ENCODE assay signal across 18 cellular contexts in the genomic region with DNA sequence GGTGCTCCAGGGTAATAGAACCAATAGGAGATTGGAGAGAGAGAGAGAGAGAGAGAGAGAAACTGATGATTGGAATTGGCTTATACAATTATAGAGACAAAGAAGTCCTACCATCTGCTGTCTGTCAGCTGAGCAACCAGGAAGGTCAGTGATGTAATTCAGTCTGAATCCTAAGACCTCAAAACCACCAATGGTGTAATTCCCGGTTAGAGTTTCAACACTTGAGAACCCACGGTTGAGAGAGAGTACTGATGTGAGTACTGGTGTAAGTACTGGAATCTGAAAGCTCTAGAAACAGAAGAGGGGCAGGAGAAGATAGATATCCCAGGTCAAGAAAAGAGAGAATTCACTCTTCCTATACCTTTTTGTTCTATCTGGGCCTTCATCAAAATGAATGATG.
A peak's percentile ranks its signal among the peaks of the same experiment; 100 is the strongest.
DNase-seq lines count a peak whose midpoint lies in the region; ATAC-seq and TF ChIP-seq lines count a peak whose summit lies in the region.
"Had no signal": no experiment of that assay in that cellular context is flagged by ENCODE, and none has a peak within 500 bp of the region (broad histone marks: within the 10 kb centered on the region; RNA-seq: fewer than 3 reads in every experiment).

No MANE protein-coding gene starts in this region.

- no peaks in the 10 kb centered on the region for H3K36me3 ChIP-seq in left lung
- H3K36me3 ChIP-seq: heart left ventricle, prostate gland had no signal

- CTCF ChIA-PET in RWPE1 (lab: Yijun Ruan, JAX): no interaction called here
- CTCF ChIA-PET in activated naive CD4-positive, alpha-beta T cell treated with anti-CD3 and anti-CD28 coated beads, Interleukin-2, amount 10 ng/mL, durations not matched to agents 7 days and 5 days (lab: Charles Lee): no interaction called here

- peak; percentile 28 for DNase-seq in ELR (ENCODE audit: low read depth)
- peak; percentile 1 for DNase-seq in NCI-H2107 (lab: John Stamatoyannopoulos, UW)
- peak; percentile 97 for DNase-seq in amniotic epithelial cell (ENCODE audit: low read depth)
- no peak for DNase-seq in left lung
- no peak for DNase-seq in RWPE1 (ENCODE audit: low spot score)
- no peak for DNase-seq in activated naive CD4-positive, alpha-beta T cell treated with anti-CD3 and anti-CD28 coated beads, Interleukin-2, amount 10 ng/mL, durations not matched to agents 7 days and 5 days
- no peak for DNase-seq in GDM1 (lab: John Stamatoyannopoulos, UW)
- DNase-seq: activated B cell treated with CpG ODN at 0.5 μM for 24 hours; activated naive CD4-positive, alpha-beta T cell; central memory CD4-positive, alpha-beta T cell; GM23248; heart left ventricle; kidney glomerular epithelial cell; NCI-H1930; testis had no signal

- H3K27ac Mint-ChIP-seq in activated naive CD4-positive, alpha-beta T cell treated with anti-CD3 and anti-CD28 coated beads, Interleukin-2, amount 10 ng/mL, durations not matched to agents 7 days and 5 days: no peak overlapping the region
- H3K27ac Mint-ChIP-seq: activated B cell treated with CpG ODN at 0.5 μM for 24 hours had no signal

- no peaks in the 10 kb centered on the region for H3K9me3 Mint-ChIP-seq in activated naive CD4-positive, alpha-beta T cell treated with anti-CD3 and anti-CD28 coated beads, Interleukin-2, amount 10 ng/mL, durations not matched to agents 7 days and 5 days

- no peak overlapping the region for H3K4me3 Mint-ChIP-seq in activated naive CD4-positive, alpha-beta T cell treated with anti-CD3 and anti-CD28 coated beads, Interleukin-2, amount 10 ng/mL, durations not matched to agents 7 days and 5 days
- H3K4me3 Mint-ChIP-seq: activated B cell treated with CpG ODN at 0.5 μM for 24 hours had no signal

- H3K4me1 ChIP-seq in left lung: no peaks in the 10 kb centered on the region
- H3K4me1 ChIP-seq: prostate gland, testis had no signal

- no peak overlapping the region for H3K4me3 ChIP-seq in left lung
- H3K4me3 ChIP-seq: GM23248, heart left ventricle, prostate gland, testis had no signal

- H3K27me3 ChIP-seq in left lung: no peaks in the 10 kb centered on the region
- H3K27me3 ChIP-seq: heart left ventricle, testis had no signal

- POLR2A ChIA-PET in RWPE1 (lab: Yijun Ruan, JAX; ENCODE audit: low non-redundant PET): no interaction called here

- intact Hi-C loops in left lung (cut with DNase I): no loop called here

- H3K9me3 ChIP-seq in left lung: no peaks in the 10 kb centered on the region
- H3K9me3 ChIP-seq: heart left ventricle, prostate gland, testis had no signal

- ATAC-seq in left lung (peak; percentile 22), HG02884 (IDR thresholded peaks at IDR 0.05; ENCODE audit: unreplicated experiment) (no peak)
- ATAC-seq: heart left ventricle had no signal

- no peaks in the 10 kb centered on the region for H3K36me3 Mint-ChIP-seq in activated naive CD4-positive, alpha-beta T cell treated with anti-CD3 and anti-CD28 coated beads, Interleukin-2, amount 10 ng/mL, durations not matched to agents 7 days and 5 days

- H3K27me3 Mint-ChIP-seq in activated naive CD4-positive, alpha-beta T cell treated with anti-CD3 and anti-CD28 coated beads, Interleukin-2, amount 10 ng/mL, durations not matched to agents 7 days and 5 days: no peaks in the 10 kb centered on the region
- H3K27me3 Mint-ChIP-seq: activated B cell treated with CpG ODN at 0.5 μM for 24 hours had no signal

- no peak overlapping the region for H3K27ac ChIP-seq in left lung
- no peak overlapping the region for H3K27ac ChIP-seq in RWPE1
- H3K27ac ChIP-seq: GM23248, heart left ventricle, KMS-11, prostate gland, testis had no signal

- no peaks in the 10 kb centered on the region for H3K4me1 Mint-ChIP-seq in activated naive CD4-positive, alpha-beta T cell treated with anti-CD3 and anti-CD28 coated beads, Interleukin-2, amount 10 ng/mL, durations not matched to agents 7 days and 5 days
- H3K4me1 Mint-ChIP-seq: activated B cell treated with CpG ODN at 0.5 μM for 24 hours had no signal

- no peak for TF ChIP-seq CTCF in left lung (IDR thresholded peaks at IDR 0.05)
- TF ChIP-seq CTCF in RWPE1 (conservative IDR thresholded peaks at IDR 0.05; ENCODE audit: low read depth): no peak

Comparison
In these comparisons a context has a peak if more than half of its experiments do, and no peak if none do; other contexts are left out.
1. DNase-seq: peak in ELR (single experiment), NCI-H2107 (single experiment) and amniotic epithelial cell (single experiment); none in left lung (0 of 2), RWPE1 (single experiment), activated naive CD4-positive, alpha-beta T cell treated with anti-CD3 and anti-CD28 coated beads, Interleukin-2, amount 10 ng/mL, durations not matched to agents 7 days and 5 days (single experiment) and GDM1 (single experiment).